Comparison of ENCODE assay signal across 1 cellular context in the genomic region with DNA sequence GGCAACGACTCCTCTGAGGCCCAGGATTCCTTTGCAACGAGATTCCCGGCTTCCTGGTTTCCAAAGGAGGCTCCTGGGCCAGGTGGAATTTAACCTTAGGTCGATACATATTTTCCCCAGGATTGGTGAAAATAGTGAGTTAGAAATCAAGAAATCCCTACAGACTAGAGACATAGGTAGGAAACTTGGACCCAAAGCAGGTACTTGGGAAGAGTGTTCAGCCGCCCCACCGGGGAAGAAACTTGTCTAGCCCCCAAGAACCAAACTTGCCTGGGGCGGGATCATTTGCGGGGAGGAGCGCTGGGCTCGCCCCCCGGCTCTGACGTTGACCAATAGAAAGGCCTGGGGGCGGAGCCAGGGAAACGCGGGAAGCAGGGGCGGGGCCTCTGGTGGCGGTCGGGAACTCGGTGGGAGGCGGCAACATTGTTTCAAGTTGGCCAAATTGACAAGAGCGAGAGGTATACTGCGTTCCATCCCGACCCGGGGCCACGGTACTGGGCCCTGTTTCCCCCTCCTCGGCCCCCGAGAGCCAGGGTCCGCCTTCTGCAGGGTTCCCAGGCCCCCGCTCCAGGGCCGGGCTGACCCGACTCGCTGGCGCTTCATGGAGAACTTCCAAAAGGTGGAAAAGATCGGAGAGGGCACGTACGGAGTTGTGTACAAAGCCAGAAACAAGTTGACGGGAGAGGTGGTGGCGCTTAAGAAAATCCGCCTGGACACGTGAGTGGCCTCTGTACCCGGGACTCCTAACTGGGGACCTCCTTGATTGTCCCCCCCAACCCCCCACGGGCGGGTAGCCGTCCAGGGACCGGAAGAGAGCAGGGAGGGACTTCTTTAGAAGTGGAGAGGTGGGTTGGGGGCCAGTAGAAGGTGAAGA.
A peak's percentile ranks its signal among the peaks of the same experiment; 100 is the strongest.
TF ChIP-seq lines count a peak whose summit lies in the region.

A gene (plus strand): TSS at position 423 of the 874 bp plus-strand sequence. CDS start 179 bp downstream, at position 602.

TF ChIP-seq in HepG2, 621 proteins besides CTCF, POLR2A, EP300 and RAD21 (continued from another document):
- TF ChIP-seq MXI1 (IDR thresholded peaks at IDR 0.05; ENCODE audit: borderline replicate concordance, low read depth, low read length) = 0 out of 3 replicates have a peak, but pooled peaks have one; percentile 40
- TF ChIP-seq, protein P1, sequence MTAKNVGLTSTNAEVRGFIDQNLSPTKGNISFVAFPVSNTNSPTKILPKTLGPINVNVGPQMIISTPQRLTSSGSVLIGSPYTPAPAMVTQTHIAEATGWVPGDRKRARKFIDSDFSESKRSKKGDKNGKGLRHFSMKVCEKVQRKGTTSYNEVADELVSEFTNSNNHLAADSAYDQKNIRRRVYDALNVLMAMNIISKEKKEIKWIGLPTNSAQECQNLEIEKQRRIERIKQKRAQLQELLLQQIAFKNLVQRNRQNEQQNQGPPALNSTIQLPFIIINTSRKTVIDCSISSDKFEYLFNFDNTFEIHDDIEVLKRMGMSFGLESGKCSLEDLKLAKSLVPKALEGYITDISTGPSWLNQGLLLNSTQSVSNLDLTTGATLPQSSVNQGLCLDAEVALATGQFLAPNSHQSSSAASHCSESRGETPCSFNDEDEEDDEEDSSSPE (CRISPR knock-in tag; IDR thresholded peaks at IDR 0.05) = peak; percentile 92
- no peak for TF ChIP-seq FOXK1 (CRISPR knock-in tag; IDR thresholded peaks at IDR 0.05; ENCODE audit: borderline replicate concordance, low read depth)
- TF ChIP-seq HDAC2 (CRISPR knock-in tag; IDR thresholded peaks at IDR 0.05) = peak; percentile 12; the same call in 1 of the 2 replicates
- TF ChIP-seq POLR2AphosphoS5 (IDR thresholded peaks at IDR 0.05; ENCODE audit: low read depth, low read length) = peak; percentile 78
- TF ChIP-seq, protein P2, sequence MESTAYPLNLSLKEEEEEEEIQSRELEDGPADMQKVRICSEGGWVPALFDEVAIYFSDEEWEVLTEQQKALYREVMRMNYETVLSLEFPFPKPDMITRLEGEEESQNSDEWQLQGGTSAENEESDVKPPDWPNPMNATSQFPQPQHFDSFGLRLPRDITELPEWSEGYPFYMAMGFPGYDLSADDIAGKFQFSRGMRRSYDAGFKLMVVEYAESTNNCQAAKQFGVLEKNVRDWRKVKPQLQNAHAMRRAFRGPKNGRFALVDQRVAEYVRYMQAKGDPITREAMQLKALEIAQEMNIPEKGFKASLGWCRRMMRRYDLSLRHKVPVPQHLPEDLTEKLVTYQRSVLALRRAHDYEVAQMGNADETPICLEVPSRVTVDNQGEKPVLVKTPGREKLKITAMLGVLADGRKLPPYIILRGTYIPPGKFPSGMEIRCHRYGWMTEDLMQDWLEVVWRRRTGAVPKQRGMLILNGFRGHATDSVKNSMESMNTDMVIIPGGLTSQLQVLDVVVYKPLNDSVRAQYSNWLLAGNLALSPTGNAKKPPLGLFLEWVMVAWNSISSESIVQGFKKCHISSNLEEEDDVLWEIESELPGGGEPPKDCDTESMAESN (CRISPR knock-in tag; conservative IDR thresholded peaks at IDR 0.05) = 0 out of 2 replicates have a peak, but pooled peaks have one; percentile 28
